Comparison of ENCODE assay signal across 19 cellular contexts in the genomic region with DNA sequence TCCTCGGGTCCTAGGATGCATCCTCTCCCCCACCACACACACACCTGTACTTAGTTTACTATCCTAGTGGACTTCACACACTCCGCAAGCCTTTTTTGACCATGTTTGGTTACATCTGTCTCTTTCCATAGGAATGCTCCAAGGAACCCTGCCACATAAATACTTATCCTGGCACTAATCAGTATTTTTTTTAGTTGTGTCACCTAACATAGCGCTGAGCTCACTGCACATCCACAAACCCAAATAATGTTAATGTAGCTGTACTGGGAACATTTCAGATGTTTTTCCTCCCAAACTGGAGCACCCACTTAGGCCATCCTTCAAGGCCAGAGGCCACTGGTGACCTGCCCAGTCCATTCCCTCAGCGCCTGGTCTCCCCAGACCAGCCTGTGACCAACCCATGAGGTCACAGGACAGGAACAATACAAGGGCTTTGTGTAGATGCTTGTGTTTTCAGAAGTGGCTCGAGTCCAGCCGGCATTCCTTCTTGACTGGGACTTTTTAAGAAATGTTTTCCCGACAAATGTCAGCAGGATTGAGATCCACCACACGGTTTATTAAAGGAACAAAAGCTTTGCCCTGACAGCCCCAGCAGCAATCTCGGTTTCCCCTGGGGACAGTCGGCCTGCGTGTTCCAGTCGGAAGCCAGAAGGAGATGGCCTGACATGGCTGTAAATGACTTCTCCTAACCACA.
A peak's percentile ranks its signal among the peaks of the same experiment; 100 is the strongest.
DNase-seq lines count a peak whose midpoint lies in the region; ATAC-seq and TF ChIP-seq lines count a peak whose summit lies in the region.
"Had no signal": no experiment of that assay in that cellular context is flagged by ENCODE, and none has a peak within 500 bp of the region (broad histone marks: within the 10 kb centered on the region; RNA-seq: fewer than 3 reads in every experiment).

No MANE protein-coding gene starts in this region.

- DNase-seq in SK-MEL-5 (ENCODE audit: low read depth, low spot score): peak; percentile 19
- DNase-seq in fibroblast of pulmonary artery (ENCODE audit: low read depth): peak; percentile 45
- DNase-seq in mesenchymal stem cell: no peak
- peak; percentile 84 for DNase-seq in testis
- DNase-seq in activated naive CD4-positive, alpha-beta T cell treated with Interleukin-2 at 50 U/mL for 16 hours: no peak
- DNase-seq: activated CD4-positive, alpha-beta T cell treated with anti-CD3 and anti-CD28 coated beads, Interleukin-2, amount 10 ng/mL, durations not matched to agents 24 days and 14 days; activated CD8-positive, alpha-beta memory T cell treated with anti-CD3 and anti-CD28 coated beads, Interleukin-2, amount 50 U/mL, for 4 hours; CD4-positive, alpha-beta memory T cell; DMS79; GOT3; MM.1S; NCI-H1436 treated with DMSO at 0.1 percent for 48 hours; NCI-H526 had no signal

- H2BK12ac ChIP-seq in mesenchymal stem cell (ENCODE audit: low read length in 2 of 2): peak overlapping the region; percentile 3 to 45

- H2BK5ac ChIP-seq in mesenchymal stem cell (ENCODE audit: low read depth, low read length, poor library complexity, severe bottlenecking): no peak overlapping the region

- peaks cover 6% of the 10 kb centered on the region for H3K4me1 ChIP-seq in mesenchymal stem cell (ENCODE audit: control insufficient read depth, insufficient read depth, low read depth, low read length)
- H3K4me1 ChIP-seq in testis: peaks cover 53% of the 10 kb centered on the region
- H3K4me1 ChIP-seq: neural progenitor cell had no signal

- WGBS in mesenchymal stem cell: 94% methylated on average over 12 of the region's 12 CpGs
- WGBS in testis, 2 donors: 57 to 68% methylated on average over 12 of the region's 12 CpGs

- intact Hi-C loops in testis (cut with DNase I; ENCODE audit: low total_unique reads): no loop called here

- no peak overlapping the region for H3K14ac ChIP-seq in mesenchymal stem cell (ENCODE audit: low read length in 2 of 2)

- H3K4ac ChIP-seq in mesenchymal stem cell (ENCODE audit: low read depth in 1 of 2, low read length in 2 of 2): no peak overlapping the region

- no peak overlapping the region for H2BK15ac ChIP-seq in mesenchymal stem cell (ENCODE audit: low read depth, poor library complexity, severe bottlenecking)

- ATAC-seq in GM19324 (IDR thresholded peaks at IDR 0.05; ENCODE audit: low FRiP score, unreplicated experiment) (no peak), GM19467 (IDR thresholded peaks at IDR 0.05; ENCODE audit: unreplicated experiment) (no peak), SK-N-SH treated with all-trans-retinoic acid at 6 μM for 48 hours (no peak)
- ATAC-seq: GM12878 had no signal

- H3K4me3 ChIP-seq in fibroblast of pulmonary artery (replicated peaks; ENCODE audit: low read depth, low read length) (no peak overlapping the region), mesenchymal stem cell (ENCODE audit: insufficient read depth in 1 of 2, low read depth in 1 of 2, low read length in 2 of 2) (no peak overlapping the region), testis (no peak overlapping the region)
- H3K4me3 ChIP-seq: GM12878, neural progenitor cell had no signal

- H3K9me3 ChIP-seq in mesenchymal stem cell (ENCODE audit: control insufficient read depth, low read length): no peaks in the 10 kb centered on the region
- no peaks in the 10 kb centered on the region for H3K9me3 ChIP-seq in testis

- TF ChIP-seq POLR2A in testis (IDR thresholded peaks at IDR 0.05): no peak

- H2AK5ac ChIP-seq in mesenchymal stem cell (ENCODE audit: low read length, severe bottlenecking): no peak overlapping the region

- no peak overlapping the region for H3K23ac ChIP-seq in mesenchymal stem cell (ENCODE audit: low read length in 2 of 2)

- no peak overlapping the region for H4K8ac ChIP-seq in mesenchymal stem cell (ENCODE audit: low read length)

- no peak overlapping the region for H4K91ac ChIP-seq in mesenchymal stem cell (ENCODE audit: low read length)

- in situ Hi-C loops in SK-MEL-5 (cut with HindIII; ENCODE audit: low pct_unique_long_range_greater_than_20kb, low sequenced_read_pairs): no loop called here

- H3K9ac ChIP-seq in mesenchymal stem cell (ENCODE audit: low read length): no peak overlapping the region
- H3K9ac ChIP-seq: neural progenitor cell had no signal

- peak overlapping the region in 1 of 2 experiments; percentile 50 for H3K18ac ChIP-seq in mesenchymal stem cell (ENCODE audit: low read depth in 1 of 2, low read length in 2 of 2)

- no peak overlapping the region for H3K4me2 ChIP-seq in mesenchymal stem cell (ENCODE audit: low read length, poor library complexity, severe bottlenecking)
- H3K4me2 ChIP-seq: neural progenitor cell had no signal

- H2BK120ac ChIP-seq in mesenchymal stem cell (ENCODE audit: low read depth, low read length): no peak overlapping the region

- TF ChIP-seq CTCF in fibroblast of pulmonary artery (IDR thresholded peaks at IDR 0.05; ENCODE audit: low read length, missing control alignments) (no peak), testis (IDR thresholded peaks at IDR 0.05) (no peak)

- H3K27me3 ChIP-seq in mesenchymal stem cell (ENCODE audit: control insufficient read depth in 1 of 2, insufficient read depth in 1 of 2, low read length in 2 of 2) (peaks cover 0 to 78% of the 10 kb centered on the region in 2 experiments), testis (no peaks in the 10 kb centered on the region)
- H3K27me3 ChIP-seq: neural progenitor cell had no signal

- no peaks in the 10 kb centered on the region for H3K36me3 ChIP-seq in mesenchymal stem cell (ENCODE audit: control insufficient read depth in 1 of 2, insufficient read depth in 2 of 2, low read depth in 1 of 2, low read length in 2 of 2)
- no peaks in the 10 kb centered on the region for H3K36me3 ChIP-seq in testis (ENCODE audit: low read depth, missing control alignments)
- H3K36me3 ChIP-seq: neural progenitor cell had no signal

- H2AFZ ChIP-seq in mesenchymal stem cell (ENCODE audit: low read depth, low read length): no peak overlapping the region
- H2AFZ ChIP-seq: neural progenitor cell had no signal

- no peaks in the 10 kb centered on the region for H3K79me1 ChIP-seq in mesenchymal stem cell (replicated peaks; ENCODE audit: low read length, poor library complexity, severe bottlenecking)

- no peak overlapping the region for H3K27ac ChIP-seq in mesenchymal stem cell (ENCODE audit: low read length, poor library complexity, severe bottlenecking)
- H3K27ac ChIP-seq in testis: peak overlapping the region; percentile 43 to 60
- H3K27ac ChIP-seq: HL-60, neural progenitor cell had no signal

TF ChIP-seq in SK-N-SH treated with all-trans-retinoic acid at 6 μM for 48 hours, 23 proteins besides CTCF, POLR2A, EP300 and RAD21:
- TF ChIP-seq ZC3H10 (CRISPR knock-in tag; IDR thresholded peaks at IDR 0.05) (no peak), ISL1 (CRISPR knock-in tag; IDR thresholded peaks at IDR 0.05) (no peak), OSR1 (CRISPR knock-in tag; IDR thresholded peaks at IDR 0.05) (no peak), PATZ1 (CRISPR knock-in tag; IDR thresholded peaks at IDR 0.05; ENCODE audit: borderline replicate concordance) (no peak), SNAI2 (CRISPR knock-in tag; IDR thresholded peaks at IDR 0.05) (no peak), ESRRG (CRISPR knock-in tag; IDR thresholded peaks at IDR 0.05) (no peak), ARNTL (CRISPR knock-in tag; IDR thresholded peaks at IDR 0.05; ENCODE audit: borderline replicate concordance, low read depth) (no peak), TSHZ2 (CRISPR knock-in tag; IDR thresholded peaks at IDR 0.05) (no peak), ZNF70 (CRISPR knock-in tag; IDR thresholded peaks at IDR 0.05) (no peak), TCF4 (CRISPR knock-in tag; IDR thresholded peaks at IDR 0.05; ENCODE audit: borderline replicate concordance) (no peak), ZNF8 (CRISPR knock-in tag; IDR thresholded peaks at IDR 0.05) (no peak), ZFP30 (CRISPR knock-in tag; IDR thresholded peaks at IDR 0.05) (no peak)

Comparison
In these comparisons a context has a peak if more than half of its experiments do, and no peak if none do; other contexts are left out.
1. DNase-seq: peak in SK-MEL-5 (single experiment), fibroblast of pulmonary artery (single experiment) and testis (single experiment); none in mesenchymal stem cell (single experiment) and activated naive CD4-positive, alpha-beta T cell treated with Interleukin-2 at 50 U/mL for 16 hours (single experiment).